ENCODE assay signal across 18 cellular contexts in the genomic region with DNA sequence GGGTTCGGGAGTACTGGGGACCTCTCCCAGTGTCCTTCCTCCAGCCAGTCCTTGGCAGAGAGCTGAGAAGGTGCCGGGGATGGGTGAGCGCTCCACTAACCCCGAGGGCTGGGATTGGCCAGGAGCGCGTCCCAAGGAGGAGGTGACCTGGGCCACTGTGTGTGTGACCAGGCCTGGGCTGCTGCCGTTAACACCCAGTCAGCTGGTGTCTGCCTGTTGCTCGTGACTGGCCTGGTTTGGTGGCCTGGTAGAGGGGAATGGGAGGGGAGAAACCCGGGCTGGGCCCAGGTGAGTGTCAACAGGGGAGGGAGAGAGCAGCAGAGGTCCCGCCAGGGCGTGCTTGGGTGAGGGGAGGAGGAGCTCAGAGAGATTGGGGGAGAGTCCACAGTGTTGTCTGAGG. TPM values are rescaled to one million over a fixed set of nuclear protein-coding genes. Genes with fewer than 3 reads are reported as not detected.
DNase-seq lines count a peak whose midpoint lies in the region; ATAC-seq and TF ChIP-seq lines count a peak whose summit lies in the region.
"Had no signal": no experiment of that assay in that cellular context is flagged by ENCODE, and none has a peak within 500 bp of the region (broad histone marks: within the 10 kb centered on the region; RNA-seq: fewer than 3 reads in every experiment).

No MANE protein-coding gene starts in this region.

- peaks cover 33% of the 10 kb centered on the region for H3K4me1 ChIP-seq in upper lobe of right lung
- H3K4me1 ChIP-seq: uterus had no signal

- no peaks in the 10 kb centered on the region for H3K27me3 Mint-ChIP-seq in natural killer cell treated with Interleukin-12 subunit alpha and Interleukin-12 subunit beta and Interleukin-15 and Interleukin-18, amount 100 ng/mL, for 72 hours
- H3K27me3 Mint-ChIP-seq in natural killer cell (ENCODE audit: low read depth in 2 of 2): no peaks in the 10 kb centered on the region
- no peaks in the 10 kb centered on the region for H3K27me3 Mint-ChIP-seq in memory B cell
- H3K27me3 Mint-ChIP-seq: stimulated activated naive CD8-positive, alpha-beta T cell treated with anti-CD3 and anti-CD28 coated beads, Interleukin-15, Interleukin-2, amounts not matched to agents 100 ng/mL and 50 ng/mL, for 24 hours had no signal

- peaks cover 32 to 33% of the 10 kb centered on the region in 2 donors for H3K4me1 Mint-ChIP-seq in natural killer cell treated with Interleukin-12 subunit alpha and Interleukin-12 subunit beta and Interleukin-15 and Interleukin-18, amount 100 ng/mL, for 72 hours (ENCODE audit: low read depth in 2 of 2)
- H3K4me1 Mint-ChIP-seq in natural killer cell (peaks cover 33 to 56% of the 10 kb centered on the region in 2 donors), memory B cell (peaks cover 42% of the 10 kb centered on the region)

- no peaks in the 10 kb centered on the region for H3K36me3 Mint-ChIP-seq in natural killer cell treated with Interleukin-12 subunit alpha and Interleukin-12 subunit beta and Interleukin-15 and Interleukin-18, amount 100 ng/mL, for 72 hours
- no peaks in the 10 kb centered on the region for H3K36me3 Mint-ChIP-seq in natural killer cell
- peaks cover 2% of the 10 kb centered on the region for H3K36me3 Mint-ChIP-seq in memory B cell
- H3K36me3 Mint-ChIP-seq: CD8-positive, alpha-beta T cell had no signal

- H3K27me3 ChIP-seq in upper lobe of right lung (no peaks in the 10 kb centered on the region), H7 (ENCODE audit: control insufficient read depth, insufficient read depth, low read length) (no peaks in the 10 kb centered on the region)
- H3K27me3 ChIP-seq: uterus had no signal

- TF ChIP-seq CTCF in natural killer cell (IDR thresholded peaks at IDR 0.05) (no peak), upper lobe of right lung (IDR thresholded peaks at IDR 0.05) (no peak)

- no peak for DNase-seq in natural killer cell treated with Interleukin-12 subunit alpha and Interleukin-12 subunit beta and Interleukin-15 and Interleukin-18, amount 100 ng/mL, for 72 hours (ENCODE audit: low spot score)
- no peak for DNase-seq in natural killer cell
- DNase-seq in Right ventricle myocardium inferior (ENCODE audit: missing footprints): peak; percentile 82
- DNase-seq in memory B cell (ENCODE audit: low spot score in 2 of 2): no peak
- peak; percentile 70 for DNase-seq in upper lobe of right lung
- DNase-seq in activated effector memory CD4-positive, alpha-beta T cell treated with anti-CD3 and anti-CD28 coated beads, Interleukin-2, amount 50 U/mL, for 16 hours: no peak
- DNase-seq in NCI-H526 (lab: John Stamatoyannopoulos, UW): no peak
- no peak for DNase-seq in H7
- DNase-seq: activated CD8-positive, alpha-beta memory T cell treated with anti-CD3 and anti-CD28 coated beads, Interleukin-2, amount 50 U/mL, for 4 hours; activated gamma-delta T cell treated with Interleukin-2 at 50 U/mL for 16 hours; NCI-H1694; NCI-H446 treated with DMSO at 0.1 percent for 48 hours; SHP77; stimulated activated CD4-positive, alpha-beta T cell treated with anti-CD3 and anti-CD28 coated beads, Interleukin-12 subunit alpha, Interleukin-12 subunit beta, amount 100 ng/mL, for 4 hours; T1000; uterus had no signal

- H3K36me3 ChIP-seq in upper lobe of right lung (no peaks in the 10 kb centered on the region), H7 (replicated peaks; ENCODE audit: control insufficient read depth, insufficient read depth, low read length) (no peaks in the 10 kb centered on the region)
- H3K36me3 ChIP-seq: uterus had no signal

- H3K9me3 Mint-ChIP-seq in natural killer cell treated with Interleukin-12 subunit alpha and Interleukin-12 subunit beta and Interleukin-15 and Interleukin-18, amount 100 ng/mL, for 72 hours: no peaks in the 10 kb centered on the region
- H3K9me3 Mint-ChIP-seq in natural killer cell (no peaks in the 10 kb centered on the region), memory B cell (no peaks in the 10 kb centered on the region)
- H3K9me3 Mint-ChIP-seq: CD8-positive, alpha-beta T cell; stimulated activated naive CD8-positive, alpha-beta T cell treated with anti-CD3 and anti-CD28 coated beads, Interleukin-15, Interleukin-2, amounts not matched to agents 100 ng/mL and 50 ng/mL, for 24 hours had no signal

- ATAC-seq in natural killer cell treated with Interleukin-12 subunit alpha and Interleukin-12 subunit beta and Interleukin-15 and Interleukin-18, amount 100 ng/mL, for 72 hours: no peak
- ATAC-seq in natural killer cell (no peak), Right ventricle myocardium inferior (peak; percentile 75), memory B cell (ENCODE audit: low read depth) (no peak), upper lobe of right lung (peak; percentile 14)
- ATAC-seq: CD8-positive, alpha-beta T cell had no signal

- no peak overlapping the region for H3K27ac ChIP-seq in upper lobe of right lung
- H3K27ac ChIP-seq: uterus had no signal

- H3K9me3 ChIP-seq in upper lobe of right lung: no peaks in the 10 kb centered on the region
- H3K9me3 ChIP-seq: uterus had no signal

- intact Hi-C loops in natural killer cell (cut with micrococcal nuclease) (no loop called here), Right ventricle myocardium inferior (cut with DNase I) (no loop called here), upper lobe of right lung (cut with DNase I) (no loop called here)

- H3K4me3 Mint-ChIP-seq in natural killer cell treated with Interleukin-12 subunit alpha and Interleukin-12 subunit beta and Interleukin-15 and Interleukin-18, amount 100 ng/mL, for 72 hours: no peak overlapping the region
- H3K4me3 Mint-ChIP-seq in natural killer cell (no peak overlapping the region), memory B cell (no peak overlapping the region)
- H3K4me3 Mint-ChIP-seq: CD8-positive, alpha-beta T cell; stimulated activated naive CD8-positive, alpha-beta T cell treated with anti-CD3 and anti-CD28 coated beads, Interleukin-15, Interleukin-2, amounts not matched to agents 100 ng/mL and 50 ng/mL, for 24 hours had no signal

- H3K4me3 ChIP-seq in upper lobe of right lung (no peak overlapping the region), H7 (ENCODE audit: insufficient read depth, low read depth, low read length) (no peak overlapping the region)
- H3K4me3 ChIP-seq: uterus had no signal

- H3K27ac Mint-ChIP-seq in natural killer cell treated with Interleukin-12 subunit alpha and Interleukin-12 subunit beta and Interleukin-15 and Interleukin-18, amount 100 ng/mL, for 72 hours: peak overlapping the region; percentile 28 to 29
- H3K27ac Mint-ChIP-seq in natural killer cell (peak overlapping the region in 1 of 2 donors; percentile 80), memory B cell (peak overlapping the region; percentile 80)
- H3K27ac Mint-ChIP-seq: CD8-positive, alpha-beta T cell; stimulated activated naive CD8-positive, alpha-beta T cell treated with anti-CD3 and anti-CD28 coated beads, Interleukin-15, Interleukin-2, amounts not matched to agents 100 ng/mL and 50 ng/mL, for 24 hours had no signal

RNA-seq across cellular contexts. Expression of a gene that starts 29.9 kb away (rescaled TPM):
- 10 to 100 TPM in 1 of 2 donors, 1 to 10 TPM in 1; 6.8 to 21.4 TPM for total RNA-seq in natural killer cell treated with Interleukin-12 subunit alpha and Interleukin-12 subunit beta and Interleukin-15 and Interleukin-18, amount 100 ng/mL, for 72 hours
- total RNA-seq in natural killer cell (10 to 100 TPM; 30.0 to 78.5 (median 41.6) TPM), Right ventricle myocardium inferior (80.0 TPM), upper lobe of right lung (71.4 TPM)
- total RNA-seq in H7 (2014; rRNA removed; shearing (Covaris generic)): 17.1 and 18.9 TPM in 2 replicates

RNA-seq across cellular contexts. Expression of a gene that starts 52.9 kb away (rescaled TPM):
- total RNA-seq in natural killer cell treated with Interleukin-12 subunit alpha and Interleukin-12 subunit beta and Interleukin-15 and Interleukin-18, amount 100 ng/mL, for 72 hours: under 1 TPM; 0.14 to 0.45 TPM
- total RNA-seq in natural killer cell: 1 to 10 TPM in 2 of 3 donors, under 1 TPM in 1; 0.89 to 3.9 (median 1.9) TPM
- 8.4 TPM for total RNA-seq in Right ventricle myocardium inferior
- total RNA-seq in upper lobe of right lung: 53.5 TPM
- 5.3 and 7.8 TPM in 2 replicates for total RNA-seq in H7 (2014; rRNA removed; shearing (Covaris generic))

Comparison
In these comparisons a context has a peak if more than half of its experiments do, and no peak if none do; other contexts are left out.
1. ATAC-seq: peak in Right ventricle myocardium inferior (single experiment) and upper lobe of right lung (single experiment); none in natural killer cell treated with Interleukin-12 subunit alpha and Interleukin-12 subunit beta and Interleukin-15 and Interleukin-18, amount 100 ng/mL, for 72 hours (0 of 2), natural killer cell (0 of 3) and memory B cell (single experiment).
2. DNase-seq: peak in Right ventricle myocardium inferior (single experiment) and upper lobe of right lung (single experiment); none in natural killer cell treated with Interleukin-12 subunit alpha and Interleukin-12 subunit beta and Interleukin-15 and Interleukin-18, amount 100 ng/mL, for 72 hours (single experiment), natural killer cell (single experiment), memory B cell (0 of 2), activated effector memory CD4-positive, alpha-beta T cell treated with anti-CD3 and anti-CD28 coated beads, Interleukin-2, amount 50 U/mL, for 16 hours (single experiment), NCI-H526 (0 of 2) and H7 (single experiment).